In genomic region chr12:70463997-70464396, GRCh38 we compare ENCODE assay signal across 28 cellular contexts.
"Had no signal": no experiment of that assay in that cellular context is flagged by ENCODE, and none has a peak within 500 bp of the region (broad histone marks: within the 10 kb centered on the region; RNA-seq: fewer than 3 reads in every experiment).

No MANE protein-coding gene starts in this region.

- FAIRE-seq: colon, endometrium, endothelial cell of umbilical vein, frontal cortex had no signal

- H3K4me3 ChIP-seq: colonic mucosa, coronary artery, dorsolateral prefrontal cortex, esophagus muscularis mucosa, esophagus squamous epithelium, gastrocnemius medialis, gastroesophageal sphincter, heart left ventricle, heart right ventricle had no signal

- DNase-seq: colonic mucosa; cortex of kidney; dermis blood vessel endothelial cell; dorsolateral prefrontal cortex; effector CD4-positive, alpha-beta T cell; effector CD8-positive, alpha-beta T cell; effector memory CD4-positive, alpha-beta T cell; effector memory CD8-positive, alpha-beta T cell; endodermal cell; erythroblast; esophagus squamous epithelium; foreskin fibroblast; foreskin keratinocyte; foreskin melanocyte; gastrocnemius medialis; glutamatergic neuron; head of caudate nucleus; heart left ventricle; heart right ventricle had no signal

- H3K36me3 ChIP-seq: colonic mucosa, esophagus muscularis mucosa, esophagus squamous epithelium, gastrocnemius medialis, gastroesophageal sphincter, heart left ventricle, heart right ventricle had no signal

- H3K27ac ChIP-seq: colonic mucosa, coronary artery, dorsolateral prefrontal cortex, epithelial cell of prostate, esophagus muscularis mucosa, esophagus squamous epithelium, foreskin keratinocyte, gastrocnemius medialis, gastroesophageal sphincter, heart left ventricle, heart right ventricle had no signal

- ATAC-seq: effector memory CD8-positive, alpha-beta T cell; esophagus mucosa; foreskin keratinocyte; gastrocnemius medialis; gastroesophageal sphincter; heart right ventricle had no signal

- H3K4me1 ChIP-seq: colonic mucosa, esophagus muscularis mucosa, esophagus squamous epithelium, foreskin keratinocyte, gastrocnemius medialis, gastroesophageal sphincter had no signal

- H3K27me3 ChIP-seq: colonic mucosa, dorsolateral prefrontal cortex, esophagus muscularis mucosa, esophagus squamous epithelium, foreskin keratinocyte, gastrocnemius medialis, gastroesophageal sphincter, heart left ventricle, heart right ventricle had no signal

- H3K9me3 ChIP-seq: colonic mucosa, gastrocnemius medialis had no signal
